Comparison of ENCODE assay signal across 8 cellular contexts in the genomic region with DNA sequence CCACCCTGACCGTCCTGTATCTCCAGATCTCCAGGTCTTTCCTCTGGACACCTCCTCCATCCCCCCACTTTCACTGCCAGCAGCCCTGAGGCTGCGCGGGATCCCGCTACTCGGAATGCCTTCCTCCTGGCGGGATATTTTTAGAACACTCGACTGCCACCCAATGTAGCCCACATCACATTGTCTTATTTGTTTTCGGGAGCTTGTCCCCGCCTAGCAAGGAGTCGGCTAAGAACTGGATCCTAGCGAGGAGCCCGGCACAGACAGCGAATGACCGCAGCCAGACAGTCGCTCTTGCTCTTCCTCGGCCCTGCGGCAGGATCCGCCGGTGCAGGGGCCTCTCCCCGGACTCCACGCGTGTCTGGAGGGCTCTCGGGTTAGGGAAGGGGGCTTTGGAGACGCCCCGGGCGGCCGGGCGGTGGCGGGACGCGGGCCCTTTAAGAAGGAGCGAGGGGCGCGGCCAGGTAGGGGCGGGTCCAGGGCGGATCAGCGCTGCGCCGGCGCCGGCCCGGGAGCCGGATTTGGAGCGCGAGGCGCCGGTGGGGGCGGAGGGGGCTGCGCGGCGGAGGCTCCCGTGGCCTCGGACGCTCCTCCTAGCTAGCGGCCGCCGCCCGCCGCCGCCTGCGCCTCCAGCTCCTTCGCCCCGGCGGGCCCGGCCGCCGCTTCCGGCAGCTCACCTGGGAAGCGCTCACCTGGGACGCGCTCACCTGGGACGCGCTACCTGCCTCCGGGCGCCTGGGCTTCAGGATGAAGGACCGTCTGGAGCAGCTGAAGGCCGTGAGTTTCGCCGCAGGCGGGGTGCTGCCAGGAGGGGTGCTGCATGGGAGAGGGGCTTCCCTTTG.
DNase-seq lines count a peak whose midpoint lies in the region; ATAC-seq lines count a peak whose summit lies in the region.

A gene (plus strand): TSS at position 518 of the 842 bp plus-strand sequence. CDS start 230 bp downstream, at position 748.

- peak; percentile 75 for ATAC-seq in GM18502 (IDR thresholded peaks at IDR 0.05; ENCODE audit: poor library complexity, unreplicated experiment)
- ATAC-seq in HG02943 (IDR thresholded peaks at IDR 0.05; ENCODE audit: low read depth, unreplicated experiment): peak; percentile 57
- ATAC-seq in HG03469 (IDR thresholded peaks at IDR 0.05; ENCODE audit: unreplicated experiment): no peak

- DNase-seq in NCI-H2171 treated with DMSO at 0.1 percent for 48 hours (lab: John Stamatoyannopoulos, UW) (peak; percentile 81), iris pigment epithelial cell (ENCODE audit: low read depth) (peak; percentile 56)
- peak; percentile 33 for DNase-seq in activated CD4-positive, CD25-positive, alpha-beta regulatory T cell treated with anti-CD3 and anti-CD28 coated beads, Interleukin-2, amount 50 U/mL, for 16 hours (ENCODE audit: low read depth, low spot score)
- peak; percentile 65 for DNase-seq in central memory CD4-positive, alpha-beta T cell
- DNase-seq in stimulated activated CD4-positive, alpha-beta T cell treated with anti-CD3 and anti-CD28 coated beads, Interleukin-12 subunit alpha, Interleukin-12 subunit beta, amount 100 ng/mL, for 24 hours (ENCODE audit: low read depth in 2 of 2): peak; percentile 34 to 52
